Comparison of ENCODE assay signal across 27 cellular contexts in genomic region chr2:42300527-42300926, GRCh38.
"Had no signal": no experiment of that assay in that cellular context is flagged by ENCODE, and none has a peak within 500 bp of the region (broad histone marks: within the 10 kb centered on the region; RNA-seq: fewer than 3 reads in every experiment).

No MANE protein-coding gene starts in this region.

- H3K9me3 Mint-ChIP-seq: activated CD4-positive, alpha-beta memory T cell treated with anti-CD3 and anti-CD28 coated beads, Interleukin-2, amount 10 ng/mL, durations not matched to agents 7 days and 5 days; activated naive CD4-positive, alpha-beta T cell treated with anti-CD3 and anti-CD28 coated beads, Interleukin-2, amount 10 ng/mL, durations not matched to agents 7 days and 5 days; activated naive CD4-positive, alpha-beta T cell treated with anti-CD3 and anti-CD28 coated beads, Interleukin-2, amount 50 U/mL, for 72 hours; activated naive CD8-positive, alpha-beta T cell treated with anti-CD3 and anti-CD28 coated beads, Interleukin-2, amount 10 ng/mL, durations not matched to agents 7 days and 5 days; brain; endodermal cell had no signal

- H3K27ac Mint-ChIP-seq: activated CD4-positive, alpha-beta memory T cell treated with anti-CD3 and anti-CD28 coated beads, Interleukin-2, amount 10 ng/mL, durations not matched to agents 7 days and 5 days; brain; endodermal cell had no signal

- ATAC-seq: esophagus mucosa had no signal

- H3K27me3 ChIP-seq: ascending aorta, breast epithelium, cardiac muscle cell, colonic mucosa had no signal

- H3K4me1 ChIP-seq: breast epithelium had no signal

- H3K27me3 Mint-ChIP-seq: activated CD4-positive, alpha-beta memory T cell treated with anti-CD3 and anti-CD28 coated beads, Interleukin-2, amount 10 ng/mL, durations not matched to agents 7 days and 5 days; activated CD4-positive, alpha-beta T cell treated with anti-CD3 and anti-CD28 coated beads, Interleukin-2, amount 10 ng/mL, durations not matched to agents 7 days and 5 days; activated naive CD4-positive, alpha-beta T cell treated with anti-CD3 and anti-CD28 coated beads, Interleukin-2, amount 10 ng/mL, durations not matched to agents 7 days and 5 days; activated naive CD8-positive, alpha-beta T cell treated with anti-CD3 and anti-CD28 coated beads, Interleukin-2, amount 10 ng/mL, durations not matched to agents 7 days and 5 days; brain had no signal

- H3K27ac ChIP-seq: ascending aorta, breast epithelium, cardiac muscle cell, colonic mucosa had no signal

- H3K36me3 ChIP-seq: breast epithelium had no signal

- DNase-seq: activated CD4-positive, alpha-beta memory T cell treated with anti-CD3 and anti-CD28 coated beads, Interleukin-2, amount 10 ng/mL, durations not matched to agents 7 days and 5 days; activated CD4-positive, alpha-beta T cell treated with anti-CD3 and anti-CD28 coated beads for 4 hours; activated CD4-positive, alpha-beta T cell treated with anti-CD3 and anti-CD28 coated beads, Interleukin-2, amount 10 ng/mL, durations not matched to agents 7 days and 5 days; activated CD4-positive, alpha-beta T cell treated with anti-CD3 and anti-CD28 coated beads, Interleukin-2, amount 50 U/mL, for 4 hours; activated CD4-positive, CD25-positive, alpha-beta regulatory T cell; activated CD4-positive, CD25-positive, alpha-beta regulatory T cell treated with anti-CD3 and anti-CD28 coated beads, Interleukin-2, amount 50 U/mL, for 72 hours; activated CD8-positive, alpha-beta memory T cell treated with anti-CD3 and anti-CD28 coated beads for 24 hours; activated gamma-delta T cell; activated naive CD4-positive, alpha-beta T cell; activated naive CD4-positive, alpha-beta T cell treated with anti-CD3 and anti-CD28 coated beads, Interleukin-2, amount 10 ng/mL, durations not matched to agents 7 days and 5 days; activated naive CD8-positive, alpha-beta T cell treated with anti-CD3 and anti-CD28 coated beads, Interleukin-2, amount 10 ng/mL, durations not matched to agents 7 days and 5 days; activated T-cell treated with anti-CD3 and anti-CD28 coated beads, Interleukin-2, amount 50 U/mL, for 1 hour; activated T-cell treated with anti-CD3 and anti-CD28 coated beads, Interleukin-2, amount 50 U/mL, for 48 hours; central memory CD4-positive, alpha-beta T cell; cerebellar nuclear complex; colonic mucosa; effector memory CD4-positive, alpha-beta T cell; endodermal cell; foreskin fibroblast; head of caudate nucleus; T-helper 1 cell had no signal

- H3K4me1 Mint-ChIP-seq: brain, endodermal cell had no signal

- H3K9me3 ChIP-seq: ascending aorta, breast epithelium, colonic mucosa had no signal

- H3K4me3 Mint-ChIP-seq: activated CD4-positive, alpha-beta memory T cell treated with anti-CD3 and anti-CD28 coated beads, Interleukin-2, amount 10 ng/mL, durations not matched to agents 7 days and 5 days; activated CD4-positive, alpha-beta T cell treated with anti-CD3 and anti-CD28 coated beads, Interleukin-2, amount 10 ng/mL, durations not matched to agents 7 days and 5 days; activated naive CD4-positive, alpha-beta T cell treated with anti-CD3 and anti-CD28 coated beads, Interleukin-2, amount 10 ng/mL, durations not matched to agents 7 days and 5 days; activated naive CD8-positive, alpha-beta T cell treated with anti-CD3 and anti-CD28 coated beads, Interleukin-2, amount 10 ng/mL, durations not matched to agents 7 days and 5 days; brain; endodermal cell had no signal

- H3K4me3 ChIP-seq: ascending aorta, breast epithelium, cardiac muscle cell, colonic mucosa had no signal
